In genomic region chr19:45770192-45771101, GRCh38 we compare ENCODE assay signal across 8 cellular contexts. TPM values are rescaled to one million over a fixed set of nuclear protein-coding genes. Genes with fewer than 3 reads are reported as not detected.
A peak's percentile ranks its signal among the peaks of the same experiment; 100 is the strongest.
DNase-seq lines count a peak whose midpoint lies in the region; ATAC-seq and TF ChIP-seq lines count a peak whose summit lies in the region.

No MANE protein-coding gene starts in this region.

- H3K27ac ChIP-seq in dorsolateral prefrontal cortex (peak overlapping the region; percentile 71 to 97 (median 93)), right lobe of liver (peak overlapping the region; percentile 72 to 93 (median 92))

- 4% methylated on average over 8 of the region's 79 CpGs for WGBS in right lobe of liver (ENCODE audit: insufficient coverage, low coverage, low lambda C conversion rate, missing lambda C conversion rate)

- H3K9me3 ChIP-seq in BE2C (no peaks in the 10 kb centered on the region), right lobe of liver (no peaks in the 10 kb centered on the region)

- TF ChIP-seq POLR2A in right lobe of liver (IDR thresholded peaks at IDR 0.05) = peak; percentile 57

- DNase-seq in BE2C (peak; percentile 99), GM19240 (ENCODE audit: insufficient read length, low spot score) (peak; percentile 84), NCI-H526 (lab: John Stamatoyannopoulos, UW) (peak; percentile 96 to 99), dorsolateral prefrontal cortex (peak; percentile 73 to 95 (median 92)), right lobe of liver (peak; percentile 97 to 99 (median 98))
- DNase-seq in activated CD4-positive, alpha-beta T cell treated with anti-CD3 and anti-CD28 coated beads, Interleukin-2, amount 50 U/mL, for 4 hours = peak; percentile 85 to 86
- peak; percentile 89 for DNase-seq in stimulated activated CD4-positive, alpha-beta T cell treated with anti-CD3 and anti-CD28 coated beads, Interleukin-4, amount 100 ng/mL, for 24 hours

- intact Hi-C loops in dorsolateral prefrontal cortex (cut with DNase I) = loop anchor here (2.0 to 5.0 kb wide), 3 partner anchors 22 to 117 kb away; partner anchors contain the start of genes DMWD (in 1 of the 2) and IRF2BP1 (in 1 of the 2)
- intact Hi-C loops in right lobe of liver (cut with DNase I) = no loop called here

- TF ChIP-seq CTCF in BE2C (IDR thresholded peaks at IDR 0.05; ENCODE audit: low read depth, low read length) = peak; percentile 80
- peak; percentile 80 to 99 (median 93) for TF ChIP-seq CTCF in dorsolateral prefrontal cortex (IDR thresholded peaks at IDR 0.05 in 54 of 56, conservative IDR thresholded peaks at IDR 0.05 in 2 of 56; ENCODE audit: low read depth in 1 of 56, partially characterized antibody in 56 of 56)
- TF ChIP-seq CTCF in right lobe of liver (IDR thresholded peaks at IDR 0.05) = peak; percentile 87 to 98 (median 95)

- ATAC-seq in HG03457 (IDR thresholded peaks at IDR 0.05; ENCODE audit: unreplicated experiment) (peak; percentile 31), right lobe of liver (peak; percentile 68 to 85 (median 76))

- H3K4me1 ChIP-seq in BE2C = peaks cover 8% of the 10 kb centered on the region
- peaks cover 0 to 20% (median 7%) of the 10 kb centered on the region in 4 donors for H3K4me1 ChIP-seq in right lobe of liver

- H3K27me3 ChIP-seq in BE2C (peaks cover 22% of the 10 kb centered on the region), dorsolateral prefrontal cortex (peaks cover 0 to 26% (median 3%) of the 10 kb centered on the region in 45 donors), right lobe of liver (no peaks in the 10 kb centered on the region)

- H3K4me3 ChIP-seq in BE2C (ENCODE audit: low read depth, low read length) = peak overlapping the region; percentile 66
- H3K4me3 ChIP-seq in dorsolateral prefrontal cortex = peak overlapping the region; percentile 43 to 79 (median 68)
- H3K4me3 ChIP-seq in right lobe of liver = peak overlapping the region; percentile 38 to 91 (median 76)

- no peaks in the 10 kb centered on the region for H3K36me3 ChIP-seq in BE2C
- H3K36me3 ChIP-seq in right lobe of liver = no peaks in the 10 kb centered on the region

RNA-seq across cellular contexts. Expression of gene SIX5, which starts 1.4 kb away (rescaled TPM):
- polyA plus RNA-seq in BE2C (2012; ENCODE audit: insufficient read depth, insufficient read length, low read depth) = 3.3 TPM
- total RNA-seq in dorsolateral prefrontal cortex = 10 to 100 TPM in 2 of 120 experiments, 1 to 10 TPM in 118; 1.6 to 14.8 (median 4.3) TPM
- total RNA-seq in right lobe of liver = 10 to 100 TPM in 3 of 6 experiments, 1 to 10 TPM in 3; 7.8 to 11.6 (median 9.5) TPM

RNA-seq across cellular contexts. Expression of gene DMPK, which starts 11.8 kb away (rescaled TPM):
- 56.7 TPM for polyA plus RNA-seq in BE2C (2012; ENCODE audit: insufficient read depth, insufficient read length, low read depth)
- total RNA-seq in dorsolateral prefrontal cortex (100 to 1,000 TPM in 15 of 120 experiments, 10 to 100 TPM in 105; 43.1 to 137 (median 76.3) TPM), right lobe of liver (10 to 100 TPM in 1 of 6 experiments, 1 to 10 TPM in 5; 4.3 to 14.9 (median 8.7) TPM)

RNA-seq across cellular contexts. Expression of gene DMWD, which starts 22.2 kb away (rescaled TPM):
- 51.4 TPM for polyA plus RNA-seq in BE2C (2012; ENCODE audit: insufficient read depth, insufficient read length, low read depth)
- 100 to 1,000 TPM in 23 of 120 experiments, 10 to 100 TPM in 97; 58.7 to 138 (median 86.8) TPM for total RNA-seq in dorsolateral prefrontal cortex
- 10 to 100 TPM in 4 of 6 experiments, 1 to 10 TPM in 2; 8.3 to 14.3 (median 11.9) TPM for total RNA-seq in right lobe of liver

RNA-seq across cellular contexts. Expression of gene MEIOSIN, which starts 37.2 kb away (rescaled TPM):
- 0.31 TPM for polyA plus RNA-seq in BE2C (2012; ENCODE audit: insufficient read depth, insufficient read length, low read depth)
- total RNA-seq in dorsolateral prefrontal cortex (under 1 TPM in 3 of 120 experiments, not detected in 117; 0.16 to 0.20 (median 0.18) TPM), right lobe of liver (under 1 TPM in 1 of 6 experiments, not detected in 5; 0.24 TPM)

RNA-seq across cellular contexts. Expression of gene FBXO46, which starts 39.8 kb away (rescaled TPM):
- polyA plus RNA-seq in BE2C (2012; ENCODE audit: insufficient read depth, insufficient read length, low read depth) = 10.9 TPM
- total RNA-seq in dorsolateral prefrontal cortex = 10 to 100 TPM in 119 of 120 experiments, 1 to 10 TPM in 1; 9.1 to 29.5 (median 17.4) TPM
- 10 to 100 TPM in 1 of 6 experiments, 1 to 10 TPM in 5; 5.6 to 12.4 (median 7.4) TPM for total RNA-seq in right lobe of liver

Comparison
In these comparisons a context has a peak if more than half of its experiments do, and no peak if none do; other contexts are left out.
1. Peak in every context shown above with its lines: DNase-seq, ATAC-seq, H3K4me3 ChIP-seq and H3K27ac ChIP-seq.
2. intact Hi-C loops: an anchor here in dorsolateral prefrontal cortex (2.0 to 5.0 kb wide); none called in right lobe of liver.